Comparison of ENCODE assay signal across 15 cellular contexts in genomic region chr12:108564724-108565123, GRCh38. TPM values are rescaled to one million over a fixed set of nuclear protein-coding genes. Genes with fewer than 3 reads are reported as not detected.
DNase-seq lines count a peak whose midpoint lies in the region; ATAC-seq and TF ChIP-seq lines count a peak whose summit lies in the region.
"Had no signal": no experiment of that assay in that cellular context is flagged by ENCODE, and none has a peak within 500 bp of the region (broad histone marks: within the 10 kb centered on the region; RNA-seq: fewer than 3 reads in every experiment).

No MANE protein-coding gene starts in this region.

- peak overlapping the region; percentile 76 for H3K4me2 ChIP-seq in BLaER1

- no peak overlapping the region for H3K4me3 Mint-ChIP-seq in activated naive CD8-positive, alpha-beta T cell

- H3K9ac ChIP-seq in BLaER1, result peak overlapping the region; percentile 22; the same call in 1 of the 2 replicates
- H3K9ac ChIP-seq: parathyroid adenoma had no signal

- ATAC-seq in GM19351 (IDR thresholded peaks at IDR 0.05; ENCODE audit: unreplicated experiment), result no peak
- ATAC-seq in upper lobe of left lung (ENCODE audit: low FRiP score in 2 of 2), result no peak
- ATAC-seq: activated CD4-positive, alpha-beta T cell treated with anti-CD3 and anti-CD28 coated beads for 36 hours had no signal

- no peak overlapping the region for H3K4me3 ChIP-seq in BLaER1
- H3K4me3 ChIP-seq in upper lobe of left lung, result no peak overlapping the region

- H3K4me1 ChIP-seq in BLaER1, result peaks cover 76% of the 10 kb centered on the region
- peaks cover 20 to 53% (median 40%) of the 10 kb centered on the region in 4 donors for H3K4me1 ChIP-seq in upper lobe of left lung

- peaks cover 43% of the 10 kb centered on the region for H3K36me3 ChIP-seq in BLaER1
- peaks cover 23 to 57% (median 48%) of the 10 kb centered on the region in 4 donors for H3K36me3 ChIP-seq in upper lobe of left lung

- H3K27ac ChIP-seq in BLaER1 (peak overlapping the region; percentile 59; the same call in 1 of the 2 replicates), upper lobe of left lung (no peak overlapping the region)

- no peak for TF ChIP-seq POLR2A in upper lobe of left lung (IDR thresholded peaks at IDR 0.05)

- H3K9me3 Mint-ChIP-seq in activated naive CD8-positive, alpha-beta T cell (ENCODE audit: low read depth), result no peaks in the 10 kb centered on the region
- H3K9me3 Mint-ChIP-seq: activated naive CD8-positive, alpha-beta T cell treated with anti-CD3 and anti-CD28 coated beads, Interleukin-2, amount 10 ng/mL, durations not matched to agents 7 days and 5 days had no signal

- H3K27me3 Mint-ChIP-seq in activated naive CD8-positive, alpha-beta T cell, result no peaks in the 10 kb centered on the region
- H3K27me3 Mint-ChIP-seq: activated CD4-positive, alpha-beta T cell treated with anti-CD3 and anti-CD28 coated beads for 36 hours; activated naive CD8-positive, alpha-beta T cell treated with anti-CD3 and anti-CD28 coated beads, Interleukin-2, amount 10 ng/mL, durations not matched to agents 7 days and 5 days had no signal

- DNase-seq in COR-L47 (lab: John Stamatoyannopoulos, UW), result peak; percentile 11
- DNase-seq in mesenteric fat pad (ENCODE audit: low spot score), result peak; percentile 12
- no peak for DNase-seq in upper lobe of left lung
- no peak for DNase-seq in activated CD4-positive, alpha-beta T cell treated with anti-CD3 and anti-CD28 coated beads, Interleukin-2, amount 50 U/mL, for 48 hours
- DNase-seq: activated CD4-positive, alpha-beta T cell treated with anti-CD3 and anti-CD28 coated beads for 36 hours; activated naive CD8-positive, alpha-beta T cell treated with anti-CD3 and anti-CD28 coated beads, Interleukin-2, amount 10 ng/mL, durations not matched to agents 7 days and 5 days; GOT3; NCI-H1436 treated with DMSO at 0.1 percent for 48 hours; NCI-H526 treated with DMSO at 0.1 percent for 48 hours; stimulated activated naive CD4-positive, alpha-beta T cell had no signal

- no peaks in the 10 kb centered on the region for H3K27me3 ChIP-seq in BLaER1
- H3K27me3 ChIP-seq in upper lobe of left lung, result no peaks in the 10 kb centered on the region

- H3K27ac Mint-ChIP-seq in activated naive CD8-positive, alpha-beta T cell, result peak overlapping the region; percentile 41
- H3K27ac Mint-ChIP-seq: activated naive CD8-positive, alpha-beta T cell treated with anti-CD3 and anti-CD28 coated beads, Interleukin-2, amount 10 ng/mL, durations not matched to agents 7 days and 5 days had no signal

- TF ChIP-seq EP300 in upper lobe of left lung (IDR thresholded peaks at IDR 0.05), result no peak

- H3K36me3 Mint-ChIP-seq in activated naive CD8-positive, alpha-beta T cell, result peaks cover 10% of the 10 kb centered on the region

- H3K9me3 ChIP-seq in BLaER1 (no peaks in the 10 kb centered on the region), upper lobe of left lung (no peaks in the 10 kb centered on the region)

- no peak for TF ChIP-seq CTCF in upper lobe of left lung (IDR thresholded peaks at IDR 0.05)

- H4K20me1 ChIP-seq in BLaER1, result peaks cover 26% of the 10 kb centered on the region

- H3K4me1 Mint-ChIP-seq in activated naive CD8-positive, alpha-beta T cell (ENCODE audit: low read depth), result peaks cover 61% of the 10 kb centered on the region

RNA-seq across cellular contexts. Expression of gene ISCU, which starts 2.3 kb away (rescaled TPM):
- total RNA-seq in mesenteric fat pad, result 156 TPM
- 100 to 1,000 TPM; 130 to 192 (median 152) TPM for total RNA-seq in upper lobe of left lung

RNA-seq across cellular contexts. Expression of gene SART3, which starts 3.8 kb away (rescaled TPM):
- total RNA-seq in mesenteric fat pad (43.5 TPM), upper lobe of left lung (100 to 1,000 TPM in 1 of 6 donors, 10 to 100 TPM in 5; 36.9 to 235 (median 63.9) TPM)

RNA-seq across cellular contexts. Expression of gene TMEM119, which starts 33.2 kb away (rescaled TPM):
- total RNA-seq in mesenteric fat pad (13.0 TPM), upper lobe of left lung (10 to 100 TPM in 5 of 6 donors, 1 to 10 TPM in 1; 1.5 to 50.7 (median 20.5) TPM)
- total RNA-seq: glomerular endothelial cell had no signal

RNA-seq across cellular contexts. Expression of gene FICD, which starts 49.6 kb away (rescaled TPM):
- total RNA-seq in mesenteric fat pad (14.1 TPM), upper lobe of left lung (10 to 100 TPM in 4 of 6 donors, 1 to 10 TPM in 2; 6.5 to 15.3 (median 12.2) TPM)

Comparison
In these comparisons a context has a peak if more than half of its experiments do, and no peak if none do; other contexts are left out.
1. DNase-seq: peak in COR-L47 (single experiment) and mesenteric fat pad (single experiment); none in upper lobe of left lung (0 of 2) and activated CD4-positive, alpha-beta T cell treated with anti-CD3 and anti-CD28 coated beads, Interleukin-2, amount 50 U/mL, for 48 hours (0 of 2).